ENCODE assay signal across 1 cellular context in the genomic region with DNA sequence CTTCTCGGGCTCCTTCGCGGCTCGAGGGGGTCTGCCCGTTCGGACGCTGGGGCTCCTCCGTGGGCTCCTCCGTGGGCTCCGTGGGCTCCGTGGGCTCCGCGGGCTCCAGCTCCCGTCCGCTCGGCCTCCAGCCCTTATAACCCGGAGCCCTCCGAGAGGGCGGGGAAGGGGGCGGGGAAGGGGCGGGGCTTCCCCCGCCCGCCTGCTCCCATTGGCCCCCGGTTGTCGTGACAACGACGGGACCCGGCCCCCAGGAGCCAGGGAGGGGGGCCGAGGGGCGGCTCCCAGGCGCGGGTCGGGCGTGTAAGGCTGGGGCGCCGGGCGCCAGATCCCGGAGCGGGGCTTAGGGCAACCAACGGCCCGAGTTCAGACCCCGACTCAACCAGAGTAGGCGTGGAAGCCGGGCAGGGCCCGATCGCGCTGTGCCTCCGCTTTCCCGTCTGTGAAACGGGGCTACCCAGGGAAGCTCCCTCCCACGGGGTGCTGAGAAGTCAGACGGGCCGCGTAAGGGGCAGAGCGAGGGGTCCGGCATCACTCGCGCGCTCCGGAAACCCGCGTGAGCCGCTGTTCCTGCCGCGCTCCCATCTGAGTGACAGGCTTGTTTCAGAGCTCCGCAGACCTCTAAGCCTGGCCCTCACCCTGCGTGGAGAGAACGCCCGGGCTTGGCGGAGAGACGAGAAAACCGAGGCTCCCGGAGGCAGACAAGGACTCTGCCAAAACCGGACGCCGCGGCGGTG.
TF ChIP-seq lines count a peak whose summit lies in the region.

A gene (minus strand): TSS at position 111 of the 737 bp plus-strand sequence. CDS start 119 bp downstream, outside the sequence.

TF ChIP-seq in WTC11, 78 proteins besides CTCF, POLR2A, EP300 and RAD21 (continued from another document and continues in another):
- TF ChIP-seq, protein P1, sequence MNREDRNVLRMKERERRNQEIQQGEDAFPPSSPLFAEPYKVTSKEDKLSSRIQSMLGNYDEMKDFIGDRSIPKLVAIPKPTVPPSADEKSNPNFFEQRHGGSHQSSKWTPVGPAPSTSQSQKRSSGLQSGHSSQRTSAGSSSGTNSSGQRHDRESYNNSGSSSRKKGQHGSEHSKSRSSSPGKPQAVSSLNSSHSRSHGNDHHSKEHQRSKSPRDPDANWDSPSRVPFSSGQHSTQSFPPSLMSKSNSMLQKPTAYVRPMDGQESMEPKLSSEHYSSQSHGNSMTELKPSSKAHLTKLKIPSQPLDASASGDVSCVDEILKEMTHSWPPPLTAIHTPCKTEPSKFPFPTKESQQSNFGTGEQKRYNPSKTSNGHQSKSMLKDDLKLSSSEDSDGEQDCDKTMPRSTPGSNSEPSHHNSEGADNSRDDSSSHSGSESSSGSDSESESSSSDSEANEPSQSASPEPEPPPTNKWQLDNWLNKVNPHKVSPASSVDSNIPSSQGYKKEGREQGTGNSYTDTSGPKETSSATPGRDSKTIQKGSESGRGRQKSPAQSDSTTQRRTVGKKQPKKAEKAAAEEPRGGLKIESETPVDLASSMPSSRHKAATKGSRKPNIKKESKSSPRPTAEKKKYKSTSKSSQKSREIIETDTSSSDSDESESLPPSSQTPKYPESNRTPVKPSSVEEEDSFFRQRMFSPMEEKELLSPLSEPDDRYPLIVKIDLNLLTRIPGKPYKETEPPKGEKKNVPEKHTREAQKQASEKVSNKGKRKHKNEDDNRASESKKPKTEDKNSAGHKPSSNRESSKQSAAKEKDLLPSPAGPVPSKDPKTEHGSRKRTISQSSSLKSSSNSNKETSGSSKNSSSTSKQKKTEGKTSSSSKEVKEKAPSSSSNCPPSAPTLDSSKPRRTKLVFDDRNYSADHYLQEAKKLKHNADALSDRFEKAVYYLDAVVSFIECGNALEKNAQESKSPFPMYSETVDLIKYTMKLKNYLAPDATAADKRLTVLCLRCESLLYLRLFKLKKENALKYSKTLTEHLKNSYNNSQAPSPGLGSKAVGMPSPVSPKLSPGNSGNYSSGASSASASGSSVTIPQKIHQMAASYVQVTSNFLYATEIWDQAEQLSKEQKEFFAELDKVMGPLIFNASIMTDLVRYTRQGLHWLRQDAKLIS (CRISPR knock-in tag; IDR thresholded peaks at IDR 0.05; ENCODE audit: borderline replicate concordance): no peak
- no peak for TF ChIP-seq CREB1 (CRISPR knock-in tag; IDR thresholded peaks at IDR 0.05)
- no peak for TF ChIP-seq GRHL2 (CRISPR knock-in tag; IDR thresholded peaks at IDR 0.05; ENCODE audit: insufficient replicate concordance, severe bottlenecking)
- no peak for TF ChIP-seq RORB (CRISPR knock-in tag; IDR thresholded peaks at IDR 0.05)
- no peak for TF ChIP-seq ZNF423 (CRISPR knock-in tag; IDR thresholded peaks at IDR 0.05)
- TF ChIP-seq NFATC4 (CRISPR knock-in tag; IDR thresholded peaks at IDR 0.05): no peak
- TF ChIP-seq, protein P2, sequence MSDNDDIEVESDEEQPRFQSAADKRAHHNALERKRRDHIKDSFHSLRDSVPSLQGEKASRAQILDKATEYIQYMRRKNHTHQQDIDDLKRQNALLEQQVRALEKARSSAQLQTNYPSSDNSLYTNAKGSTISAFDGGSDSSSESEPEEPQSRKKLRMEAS (CRISPR knock-in tag; IDR thresholded peaks at IDR 0.05): peak; percentile 45; the same call in 1 of the 2 replicates
- TF ChIP-seq SP1 (CRISPR knock-in tag; conservative IDR thresholded peaks at IDR 0.05): peak; percentile 84
- no peak for TF ChIP-seq ELF4 (CRISPR knock-in tag; IDR thresholded peaks at IDR 0.05; ENCODE audit: low read depth)
- no peak for TF ChIP-seq ZNF232 (CRISPR knock-in tag; IDR thresholded peaks at IDR 0.05)
- TF ChIP-seq, protein P3, sequence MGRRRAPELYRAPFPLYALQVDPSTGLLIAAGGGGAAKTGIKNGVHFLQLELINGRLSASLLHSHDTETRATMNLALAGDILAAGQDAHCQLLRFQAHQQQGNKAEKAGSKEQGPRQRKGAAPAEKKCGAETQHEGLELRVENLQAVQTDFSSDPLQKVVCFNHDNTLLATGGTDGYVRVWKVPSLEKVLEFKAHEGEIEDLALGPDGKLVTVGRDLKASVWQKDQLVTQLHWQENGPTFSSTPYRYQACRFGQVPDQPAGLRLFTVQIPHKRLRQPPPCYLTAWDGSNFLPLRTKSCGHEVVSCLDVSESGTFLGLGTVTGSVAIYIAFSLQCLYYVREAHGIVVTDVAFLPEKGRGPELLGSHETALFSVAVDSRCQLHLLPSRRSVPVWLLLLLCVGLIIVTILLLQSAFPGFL (CRISPR knock-in tag; IDR thresholded peaks at IDR 0.05; ENCODE audit: borderline replicate concordance): no peak
- TF ChIP-seq, protein P4, sequence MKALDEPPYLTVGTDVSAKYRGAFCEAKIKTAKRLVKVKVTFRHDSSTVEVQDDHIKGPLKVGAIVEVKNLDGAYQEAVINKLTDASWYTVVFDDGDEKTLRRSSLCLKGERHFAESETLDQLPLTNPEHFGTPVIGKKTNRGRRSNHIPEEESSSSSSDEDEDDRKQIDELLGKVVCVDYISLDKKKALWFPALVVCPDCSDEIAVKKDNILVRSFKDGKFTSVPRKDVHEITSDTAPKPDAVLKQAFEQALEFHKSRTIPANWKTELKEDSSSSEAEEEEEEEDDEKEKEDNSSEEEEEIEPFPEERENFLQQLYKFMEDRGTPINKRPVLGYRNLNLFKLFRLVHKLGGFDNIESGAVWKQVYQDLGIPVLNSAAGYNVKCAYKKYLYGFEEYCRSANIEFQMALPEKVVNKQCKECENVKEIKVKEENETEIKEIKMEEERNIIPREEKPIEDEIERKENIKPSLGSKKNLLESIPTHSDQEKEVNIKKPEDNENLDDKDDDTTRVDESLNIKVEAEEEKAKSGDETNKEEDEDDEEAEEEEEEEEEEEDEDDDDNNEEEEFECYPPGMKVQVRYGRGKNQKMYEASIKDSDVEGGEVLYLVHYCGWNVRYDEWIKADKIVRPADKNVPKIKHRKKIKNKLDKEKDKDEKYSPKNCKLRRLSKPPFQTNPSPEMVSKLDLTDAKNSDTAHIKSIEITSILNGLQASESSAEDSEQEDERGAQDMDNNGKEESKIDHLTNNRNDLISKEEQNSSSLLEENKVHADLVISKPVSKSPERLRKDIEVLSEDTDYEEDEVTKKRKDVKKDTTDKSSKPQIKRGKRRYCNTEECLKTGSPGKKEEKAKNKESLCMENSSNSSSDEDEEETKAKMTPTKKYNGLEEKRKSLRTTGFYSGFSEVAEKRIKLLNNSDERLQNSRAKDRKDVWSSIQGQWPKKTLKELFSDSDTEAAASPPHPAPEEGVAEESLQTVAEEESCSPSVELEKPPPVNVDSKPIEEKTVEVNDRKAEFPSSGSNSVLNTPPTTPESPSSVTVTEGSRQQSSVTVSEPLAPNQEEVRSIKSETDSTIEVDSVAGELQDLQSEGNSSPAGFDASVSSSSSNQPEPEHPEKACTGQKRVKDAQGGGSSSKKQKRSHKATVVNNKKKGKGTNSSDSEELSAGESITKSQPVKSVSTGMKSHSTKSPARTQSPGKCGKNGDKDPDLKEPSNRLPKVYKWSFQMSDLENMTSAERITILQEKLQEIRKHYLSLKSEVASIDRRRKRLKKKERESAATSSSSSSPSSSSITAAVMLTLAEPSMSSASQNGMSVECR (CRISPR knock-in tag; IDR thresholded peaks at IDR 0.05; ENCODE audit: borderline replicate concordance): 0 out of 2 replicates have a peak, but pooled peaks have one; percentile 55
- no peak for TF ChIP-seq GABPB1 (CRISPR knock-in tag; IDR thresholded peaks at IDR 0.05)
- TF ChIP-seq, protein P5, sequence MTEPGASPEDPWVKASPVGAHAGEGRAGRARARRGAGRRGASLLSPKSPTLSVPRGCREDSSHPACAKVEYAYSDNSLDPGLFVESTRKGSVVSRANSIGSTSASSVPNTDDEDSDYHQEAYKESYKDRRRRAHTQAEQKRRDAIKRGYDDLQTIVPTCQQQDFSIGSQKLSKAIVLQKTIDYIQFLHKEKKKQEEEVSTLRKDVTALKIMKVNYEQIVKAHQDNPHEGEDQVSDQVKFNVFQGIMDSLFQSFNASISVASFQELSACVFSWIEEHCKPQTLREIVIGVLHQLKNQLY (CRISPR knock-in tag; IDR thresholded peaks at IDR 0.05): no peak
- no peak for TF ChIP-seq PRRX2 (CRISPR knock-in tag; IDR thresholded peaks at IDR 0.05)
- no peak for TF ChIP-seq ZNF671 (CRISPR knock-in tag; IDR thresholded peaks at IDR 0.05)
- TF ChIP-seq, protein P6, sequence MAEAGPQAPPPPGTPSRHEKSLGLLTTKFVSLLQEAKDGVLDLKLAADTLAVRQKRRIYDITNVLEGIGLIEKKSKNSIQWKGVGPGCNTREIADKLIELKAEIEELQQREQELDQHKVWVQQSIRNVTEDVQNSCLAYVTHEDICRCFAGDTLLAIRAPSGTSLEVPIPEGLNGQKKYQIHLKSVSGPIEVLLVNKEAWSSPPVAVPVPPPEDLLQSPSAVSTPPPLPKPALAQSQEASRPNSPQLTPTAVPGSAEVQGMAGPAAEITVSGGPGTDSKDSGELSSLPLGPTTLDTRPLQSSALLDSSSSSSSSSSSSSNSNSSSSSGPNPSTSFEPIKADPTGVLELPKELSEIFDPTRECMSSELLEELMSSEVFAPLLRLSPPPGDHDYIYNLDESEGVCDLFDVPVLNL (CRISPR knock-in tag; IDR thresholded peaks at IDR 0.05; ENCODE audit: borderline replicate concordance, low read depth): no peak
- TF ChIP-seq ZNF138 (CRISPR knock-in tag; conservative IDR thresholded peaks at IDR 0.05): no peak
- no peak for TF ChIP-seq NR3C1 (CRISPR knock-in tag; conservative IDR thresholded peaks at IDR 0.05; ENCODE audit: low read depth)
- TF ChIP-seq SMAD4 (CRISPR knock-in tag; IDR thresholded peaks at IDR 0.05): no peak
- peak; percentile 34; the same call in 1 of the 2 replicates for TF ChIP-seq ZNF263 (CRISPR knock-in tag; IDR thresholded peaks at IDR 0.05; ENCODE audit: low read depth)
- TF ChIP-seq, protein P7, sequence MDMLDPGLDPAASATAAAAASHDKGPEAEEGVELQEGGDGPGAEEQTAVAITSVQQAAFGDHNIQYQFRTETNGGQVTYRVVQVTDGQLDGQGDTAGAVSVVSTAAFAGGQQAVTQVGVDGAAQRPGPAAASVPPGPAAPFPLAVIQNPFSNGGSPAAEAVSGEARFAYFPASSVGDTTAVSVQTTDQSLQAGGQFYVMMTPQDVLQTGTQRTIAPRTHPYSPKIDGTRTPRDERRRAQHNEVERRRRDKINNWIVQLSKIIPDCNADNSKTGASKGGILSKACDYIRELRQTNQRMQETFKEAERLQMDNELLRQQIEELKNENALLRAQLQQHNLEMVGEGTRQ (CRISPR knock-in tag; IDR thresholded peaks at IDR 0.05): no peak
- TF ChIP-seq FOXJ3 (CRISPR knock-in tag; IDR thresholded peaks at IDR 0.05; ENCODE audit: borderline replicate concordance): no peak
- no peak for TF ChIP-seq KAT7 (CRISPR knock-in tag; IDR thresholded peaks at IDR 0.05; ENCODE audit: borderline replicate concordance)
- TF ChIP-seq FOXK1 (CRISPR knock-in tag; IDR thresholded peaks at IDR 0.05): peak; percentile 47; the same call in 1 of the 2 replicates
- TF ChIP-seq ETV6 (CRISPR knock-in tag; IDR thresholded peaks at IDR 0.05): 0 out of 2 replicates have a peak, but pooled peaks have one; percentile 48
- no peak for TF ChIP-seq ZNF317 (CRISPR knock-in tag; IDR thresholded peaks at IDR 0.05; ENCODE audit: borderline replicate concordance, low read depth)
- TF ChIP-seq GTF2I (CRISPR knock-in tag; conservative IDR thresholded peaks at IDR 0.05): no peak
- TF ChIP-seq, protein P8, sequence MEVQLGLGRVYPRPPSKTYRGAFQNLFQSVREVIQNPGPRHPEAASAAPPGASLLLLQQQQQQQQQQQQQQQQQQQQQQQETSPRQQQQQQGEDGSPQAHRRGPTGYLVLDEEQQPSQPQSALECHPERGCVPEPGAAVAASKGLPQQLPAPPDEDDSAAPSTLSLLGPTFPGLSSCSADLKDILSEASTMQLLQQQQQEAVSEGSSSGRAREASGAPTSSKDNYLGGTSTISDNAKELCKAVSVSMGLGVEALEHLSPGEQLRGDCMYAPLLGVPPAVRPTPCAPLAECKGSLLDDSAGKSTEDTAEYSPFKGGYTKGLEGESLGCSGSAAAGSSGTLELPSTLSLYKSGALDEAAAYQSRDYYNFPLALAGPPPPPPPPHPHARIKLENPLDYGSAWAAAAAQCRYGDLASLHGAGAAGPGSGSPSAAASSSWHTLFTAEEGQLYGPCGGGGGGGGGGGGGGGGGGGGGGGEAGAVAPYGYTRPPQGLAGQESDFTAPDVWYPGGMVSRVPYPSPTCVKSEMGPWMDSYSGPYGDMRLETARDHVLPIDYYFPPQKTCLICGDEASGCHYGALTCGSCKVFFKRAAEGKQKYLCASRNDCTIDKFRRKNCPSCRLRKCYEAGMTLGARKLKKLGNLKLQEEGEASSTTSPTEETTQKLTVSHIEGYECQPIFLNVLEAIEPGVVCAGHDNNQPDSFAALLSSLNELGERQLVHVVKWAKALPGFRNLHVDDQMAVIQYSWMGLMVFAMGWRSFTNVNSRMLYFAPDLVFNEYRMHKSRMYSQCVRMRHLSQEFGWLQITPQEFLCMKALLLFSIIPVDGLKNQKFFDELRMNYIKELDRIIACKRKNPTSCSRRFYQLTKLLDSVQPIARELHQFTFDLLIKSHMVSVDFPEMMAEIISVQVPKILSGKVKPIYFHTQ (CRISPR knock-in tag; IDR thresholded peaks at IDR 0.05): no peak
- no peak for TF ChIP-seq TP53 (CRISPR knock-in tag; IDR thresholded peaks at IDR 0.05)
- TF ChIP-seq, protein P9, sequence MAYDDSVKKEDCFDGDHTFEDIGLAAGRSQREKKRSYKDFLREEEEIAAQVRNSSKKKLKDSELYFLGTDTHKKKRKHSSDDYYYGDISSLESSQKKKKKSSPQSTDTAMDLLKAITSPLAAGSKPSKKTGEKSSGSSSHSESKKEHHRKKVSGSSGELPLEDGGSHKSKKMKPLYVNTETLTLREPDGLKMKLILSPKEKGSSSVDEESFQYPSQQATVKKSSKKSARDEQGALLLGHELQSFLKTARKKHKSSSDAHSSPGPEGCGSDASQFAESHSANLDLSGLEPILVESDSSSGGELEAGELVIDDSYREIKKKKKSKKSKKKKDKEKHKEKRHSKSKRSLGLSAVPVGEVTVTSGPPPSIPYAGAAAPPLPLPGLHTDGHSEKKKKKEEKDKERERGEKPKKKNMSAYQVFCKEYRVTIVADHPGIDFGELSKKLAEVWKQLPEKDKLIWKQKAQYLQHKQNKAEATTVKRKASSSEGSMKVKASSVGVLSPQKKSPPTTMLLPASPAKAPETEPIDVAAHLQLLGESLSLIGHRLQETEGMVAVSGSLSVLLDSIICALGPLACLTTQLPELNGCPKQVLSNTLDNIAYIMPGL (CRISPR knock-in tag; IDR thresholded peaks at IDR 0.05): peak; percentile 15; the same call in 1 of the 2 replicates
- TF ChIP-seq, protein P10, sequence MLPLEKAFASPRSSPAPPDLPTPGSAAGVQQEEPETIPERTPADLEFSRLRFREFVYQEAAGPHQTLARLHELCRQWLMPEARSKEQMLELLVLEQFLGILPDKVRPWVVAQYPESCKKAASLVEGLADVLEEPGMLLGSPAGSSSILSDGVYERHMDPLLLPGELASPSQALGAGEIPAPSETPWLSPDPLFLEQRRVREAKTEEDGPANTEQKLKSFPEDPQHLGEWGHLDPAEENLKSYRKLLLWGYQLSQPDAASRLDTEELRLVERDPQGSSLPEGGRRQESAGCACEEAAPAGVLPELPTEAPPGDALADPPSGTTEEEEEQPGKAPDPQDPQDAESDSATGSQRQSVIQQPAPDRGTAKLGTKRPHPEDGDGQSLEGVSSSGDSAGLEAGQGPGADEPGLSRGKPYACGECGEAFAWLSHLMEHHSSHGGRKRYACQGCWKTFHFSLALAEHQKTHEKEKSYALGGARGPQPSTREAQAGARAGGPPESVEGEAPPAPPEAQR (CRISPR knock-in tag; IDR thresholded peaks at IDR 0.05): no peak
- TF ChIP-seq ZNF219 (CRISPR knock-in tag; IDR thresholded peaks at IDR 0.05; ENCODE audit: borderline replicate concordance): no peak
